Comparison of ENCODE assay signal across 8 cellular contexts in the genomic region with DNA sequence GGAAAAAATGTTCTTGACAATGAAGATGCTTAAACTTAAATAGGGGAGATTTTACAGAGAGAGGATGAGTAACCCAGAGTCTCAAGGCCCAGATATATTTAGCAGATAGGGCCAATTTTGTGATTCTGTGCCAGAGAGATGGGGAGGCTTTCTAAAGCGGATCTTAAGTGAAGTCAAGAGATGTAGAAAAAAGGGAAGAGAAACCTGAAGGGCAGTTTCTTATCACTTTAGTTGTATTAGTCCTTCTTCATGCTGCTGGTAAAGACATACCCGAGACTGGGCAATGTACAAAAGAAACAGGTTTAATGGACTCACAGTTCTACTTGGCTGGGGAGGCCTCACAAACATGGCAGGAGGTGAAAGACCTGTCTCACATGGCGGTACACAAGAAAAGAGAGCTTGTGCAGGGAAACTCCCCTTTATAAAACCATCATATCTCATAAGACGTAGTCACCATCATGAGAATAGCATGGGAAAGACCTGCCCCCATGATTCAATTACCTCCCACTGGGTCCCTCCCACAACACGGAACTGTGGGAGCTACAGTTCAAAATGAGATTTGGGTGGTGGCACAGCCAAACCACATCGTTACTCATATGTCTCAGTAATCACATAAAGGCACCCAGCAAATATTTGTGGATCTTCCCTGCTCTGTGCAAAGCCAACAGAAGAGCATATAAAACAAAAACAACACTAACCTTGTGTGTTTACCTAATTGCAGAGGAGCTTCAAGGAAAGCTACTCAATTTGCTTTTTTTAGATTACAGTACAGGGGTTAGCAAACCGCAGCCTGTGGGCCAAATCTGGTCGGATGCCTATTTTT.
DNase-seq lines count a peak whose midpoint lies in the region; ATAC-seq, FAIRE-seq and TF ChIP-seq lines count a peak whose summit lies in the region.

No MANE protein-coding gene starts in this region.

- no peak for TF ChIP-seq CTCF in suprapubic skin (IDR thresholded peaks at IDR 0.05)

- TF ChIP-seq EP300 in suprapubic skin (IDR thresholded peaks at IDR 0.05), result no peak

- 75% methylated on average over 8 of the region's 8 CpGs for WGBS in suprapubic skin

- peak; percentile 65 for ATAC-seq in GM19328 (IDR thresholded peaks at IDR 0.05; ENCODE audit: unreplicated experiment)
- peak; percentile 71 for ATAC-seq in HG03196 (IDR thresholded peaks at IDR 0.05; ENCODE audit: unreplicated experiment)
- ATAC-seq in left cardiac atrium, result no peak

- H3K4me1 ChIP-seq in suprapubic skin, result no peaks in the 10 kb centered on the region

- H3K27ac ChIP-seq in suprapubic skin, result no peak overlapping the region

- peak; percentile 50 for DNase-seq in CD1c-positive myeloid dendritic cell (ENCODE audit: extremely low spot score)
- DNase-seq in activated T-helper 9 cell treated with anti-CD3 and anti-CD28 coated beads, Interleukin-2, amount 50 U/mL, for 16 hours (ENCODE audit: low read depth), result peak; percentile 50
- DNase-seq in left cardiac atrium, result no peak
- DNase-seq in suprapubic skin (ENCODE audit: low spot score in 2 of 2), result no peak
- DNase-seq in SW 1271 (lab: John Stamatoyannopoulos, UW), result no peak
- DNase-seq in urothelium cell line (ENCODE audit: low spot score), result no peak

- no peak overlapping the region for H3K4me3 ChIP-seq in suprapubic skin

- H3K36me3 ChIP-seq in suprapubic skin, result no peaks in the 10 kb centered on the region

- H3K9me3 ChIP-seq in suprapubic skin, result no peaks in the 10 kb centered on the region

- no peak for FAIRE-seq in urothelium cell line (lab: Jason Lieb, UNC)

- intact Hi-C loops in left cardiac atrium (cut with DNase I), result no loop called here

- no peak for TF ChIP-seq POLR2A in suprapubic skin (IDR thresholded peaks at IDR 0.05)

- no peaks in the 10 kb centered on the region for H3K27me3 ChIP-seq in suprapubic skin

Comparison
In these comparisons a context has a peak if more than half of its experiments do, and no peak if none do; other contexts are left out.
1. DNase-seq: peak in CD1c-positive myeloid dendritic cell (single experiment) and activated T-helper 9 cell treated with anti-CD3 and anti-CD28 coated beads, Interleukin-2, amount 50 U/mL, for 16 hours (single experiment); none in left cardiac atrium (single experiment), suprapubic skin (0 of 2), SW 1271 (0 of 2) and urothelium cell line (single experiment).
2. ATAC-seq: peak in GM19328 (single experiment) and HG03196 (single experiment); none in left cardiac atrium (0 of 2).